Comparison of ENCODE assay signal across 8 cellular contexts in the genomic region with DNA sequence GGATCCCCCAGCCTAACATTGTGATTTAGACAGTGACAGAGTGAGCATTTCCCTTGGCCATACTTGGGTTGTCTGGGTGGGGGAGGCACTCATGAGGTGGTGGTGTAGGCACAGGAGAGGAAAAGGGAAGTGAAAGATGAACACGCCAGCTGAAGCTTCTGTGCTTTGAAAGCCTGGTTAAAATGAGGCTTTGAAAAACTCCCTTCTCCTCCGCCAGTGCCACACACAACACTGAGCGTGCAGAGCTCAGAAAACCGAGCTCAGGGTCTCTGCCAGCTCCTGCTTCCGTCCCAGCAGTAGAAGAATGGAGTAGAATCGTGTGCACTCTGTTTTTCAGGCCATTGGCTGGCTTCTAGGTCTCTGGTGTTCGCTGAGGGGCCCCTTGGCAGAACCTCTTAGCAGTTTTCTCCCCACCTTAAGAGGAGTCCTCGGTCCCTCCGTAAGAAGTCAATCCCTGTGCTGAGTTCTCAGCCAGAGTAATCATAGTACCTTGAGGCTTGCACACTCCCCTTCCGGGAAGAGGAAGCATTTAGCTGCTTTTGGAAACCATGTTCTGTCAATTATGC. TPM values are rescaled to one million over a fixed set of nuclear protein-coding genes. Genes with fewer than 3 reads are reported as not detected.
DNase-seq lines count a peak whose midpoint lies in the region; ATAC-seq and TF ChIP-seq lines count a peak whose summit lies in the region.

No MANE protein-coding gene starts in this region.

- peak overlapping the region; percentile 92 for H3K27ac Mint-ChIP-seq in stimulated activated effector memory CD8-positive, alpha-beta T cell treated with anti-CD3 and anti-CD28 coated beads, Interleukin-12 subunit alpha, Interleukin-12 subunit beta, amount 100 ng/mL, for 72 hours

- peaks cover 8% of the 10 kb centered on the region for H3K36me3 Mint-ChIP-seq in stimulated activated effector memory CD8-positive, alpha-beta T cell treated with anti-CD3 and anti-CD28 coated beads, Interleukin-12 subunit alpha, Interleukin-12 subunit beta, amount 100 ng/mL, for 72 hours

- H3K9me3 ChIP-seq in heart right ventricle = no peaks in the 10 kb centered on the region

- DNase-seq in Ammon's horn (ENCODE audit: low spot score) (peak; percentile 80), GM19240 (ENCODE audit: insufficient read length, low spot score) (peak; percentile 83), heart right ventricle (no peak), foreskin melanocyte (no peak), cerebellar nuclear complex (lab: John Stamatoyannopoulos, UW) (no peak)
- peak; percentile 15 to 29 for DNase-seq in activated CD4-positive, alpha-beta T cell treated with anti-CD3 and anti-CD28 coated beads for 4 hours
- DNase-seq in stimulated activated effector memory CD8-positive, alpha-beta T cell treated with anti-CD3 and anti-CD28 coated beads, Interleukin-12 subunit alpha, Interleukin-12 subunit beta, amount 100 ng/mL, for 72 hours (ENCODE audit: low spot score in 2 of 2) = no peak

- H3K27me3 ChIP-seq in heart right ventricle = no peaks in the 10 kb centered on the region

- intact Hi-C loops in heart right ventricle (cut with DNase I) = loop anchor here in 1 of 10 donors (10.0 kb wide), 1 partner anchor 92 kb away; no protein-coding TSS in a partner anchor

- peak overlapping the region in 2 of 10 donors; percentile 7 to 20 for H3K4me3 ChIP-seq in heart right ventricle

- no peaks in the 10 kb centered on the region for H3K9me3 Mint-ChIP-seq in stimulated activated effector memory CD8-positive, alpha-beta T cell treated with anti-CD3 and anti-CD28 coated beads, Interleukin-12 subunit alpha, Interleukin-12 subunit beta, amount 100 ng/mL, for 72 hours

- ATAC-seq in HG03196 (IDR thresholded peaks at IDR 0.05; ENCODE audit: unreplicated experiment) (peak; percentile 88), heart right ventricle (peak in 6 of 8 donors; percentile 6 to 51 (median 30))
- peak; percentile 80 for ATAC-seq in stimulated activated effector memory CD8-positive, alpha-beta T cell treated with anti-CD3 and anti-CD28 coated beads, Interleukin-12 subunit alpha, Interleukin-12 subunit beta, amount 100 ng/mL, for 72 hours

- 47 to 61% methylated on average over 10 of the region's 10 CpGs for WGBS in heart right ventricle, 2 donors

- peaks cover 11 to 71% (median 56%) of the 10 kb centered on the region in 9 donors for H3K4me1 ChIP-seq in heart right ventricle

- H3K27ac ChIP-seq in heart right ventricle = peak overlapping the region in 8 of 10 donors; percentile 3 to 85 (median 26)

- H3K4me3 Mint-ChIP-seq in stimulated activated effector memory CD8-positive, alpha-beta T cell treated with anti-CD3 and anti-CD28 coated beads, Interleukin-12 subunit alpha, Interleukin-12 subunit beta, amount 100 ng/mL, for 72 hours = peak overlapping the region; percentile 66

- H3K4me1 Mint-ChIP-seq in stimulated activated effector memory CD8-positive, alpha-beta T cell treated with anti-CD3 and anti-CD28 coated beads, Interleukin-12 subunit alpha, Interleukin-12 subunit beta, amount 100 ng/mL, for 72 hours = peaks cover 22% of the 10 kb centered on the region

- H3K36me3 ChIP-seq in heart right ventricle = peaks cover 0 to 22% (median 0%) of the 10 kb centered on the region in 9 donors

- no peak for TF ChIP-seq CTCF in heart right ventricle (IDR thresholded peaks at IDR 0.05)

RNA-seq across cellular contexts. Expression of gene PLEKHM2, which starts 12.9 kb away (rescaled TPM):
- 100 to 1,000 TPM in 1 of 10 donors, 10 to 100 TPM in 9; 69.0 to 106 (median 81.0) TPM for total RNA-seq in heart right ventricle
- 10 to 100 TPM; 63.7 to 72.9 TPM for polyA plus RNA-seq in heart right ventricle

RNA-seq across cellular contexts. Expression of gene SLC25A34, which starts 39.0 kb away (rescaled TPM):
- total RNA-seq in heart right ventricle = 10 to 100 TPM in 6 of 10 donors, 1 to 10 TPM in 4; 6.0 to 44.9 (median 13.6) TPM
- 10 to 100 TPM in 1 of 2 donors, 1 to 10 TPM in 1; 1.1 to 36.1 TPM for polyA plus RNA-seq in heart right ventricle

RNA-seq across cellular contexts. Expression of gene TMEM82, which starts 45.3 kb away (rescaled TPM):
- total RNA-seq in heart right ventricle = not detected
- not detected for polyA plus RNA-seq in heart right ventricle

Comparison
In these comparisons a context has a peak if more than half of its experiments do, and no peak if none do; other contexts are left out.
1. DNase-seq: peak in Ammon's horn (single experiment), GM19240 (single experiment) and activated CD4-positive, alpha-beta T cell treated with anti-CD3 and anti-CD28 coated beads for 4 hours (2 of 2); none in heart right ventricle (0 of 2), stimulated activated effector memory CD8-positive, alpha-beta T cell treated with anti-CD3 and anti-CD28 coated beads, Interleukin-12 subunit alpha, Interleukin-12 subunit beta, amount 100 ng/mL, for 72 hours (0 of 2), foreskin melanocyte (single experiment) and cerebellar nuclear complex (0 of 2).
2. ATAC-seq: peak in every context shown above with its lines; median percentile 88 in HG03196; 80 in stimulated activated effector memory CD8-positive, alpha-beta T cell treated with anti-CD3 and anti-CD28 coated beads, Interleukin-12 subunit alpha, Interleukin-12 subunit beta, amount 100 ng/mL, for 72 hours; 30 in heart right ventricle.